11 cellular contexts compared by ENCODE assay signal in the genomic region with DNA sequence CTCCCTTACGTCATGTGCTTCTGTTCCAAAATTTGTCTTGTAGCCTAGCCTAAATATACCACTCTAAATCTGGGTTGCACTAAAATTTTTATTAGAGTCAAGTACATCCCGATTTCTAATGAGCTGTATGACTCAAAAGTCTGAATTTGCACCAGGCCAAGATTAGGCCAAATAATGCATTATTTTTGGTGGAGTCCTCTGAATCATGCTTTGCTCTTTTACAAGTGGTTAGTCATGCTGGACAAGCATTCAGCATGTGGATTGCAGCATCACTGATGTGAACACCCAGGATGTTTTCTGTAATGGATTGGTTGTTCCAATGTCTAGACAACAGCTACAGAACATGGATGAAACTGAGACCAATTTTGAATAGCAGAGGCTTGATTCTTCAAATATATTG. TPM values are rescaled to one million over a fixed set of nuclear protein-coding genes. Genes with fewer than 3 reads are reported as not detected.
DNase-seq lines count a peak whose midpoint lies in the region; ATAC-seq and TF ChIP-seq lines count a peak whose summit lies in the region.
"Had no signal": no experiment of that assay in that cellular context is flagged by ENCODE, and none has a peak within 500 bp of the region (broad histone marks: within the 10 kb centered on the region; RNA-seq: fewer than 3 reads in every experiment).

No MANE protein-coding gene starts in this region.

- no peaks in the 10 kb centered on the region for H3K27me3 Mint-ChIP-seq in T-cell
- H3K27me3 Mint-ChIP-seq: CD4-positive, alpha-beta T cell; memory B cell had no signal

- CTCF ChIA-PET in T-cell (lab: Charles Lee) = interaction anchor here (0.6 kb wide), 4 partner anchors 14 to 280 kb away, joined by 3 to 5 read pairs (median 4); no protein-coding TSS in a partner anchor

- H3K4me1 Mint-ChIP-seq in T-cell = no peaks in the 10 kb centered on the region
- H3K4me1 Mint-ChIP-seq: memory B cell had no signal

- ATAC-seq in omental fat pad (ENCODE audit: low FRiP score) (peak; percentile 58), GM18873 (IDR thresholded peaks at IDR 0.05; ENCODE audit: low FRiP score, unreplicated experiment) (no peak), T-cell (replicated peaks in 1 of 4) (no peak), HG02885 (IDR thresholded peaks at IDR 0.05; ENCODE audit: poor library complexity, unreplicated experiment) (no peak)

- H3K27ac Mint-ChIP-seq in T-cell = no peak overlapping the region
- H3K27ac Mint-ChIP-seq: CD4-positive, alpha-beta T cell; memory B cell had no signal

- H3K4me3 Mint-ChIP-seq in T-cell = no peak overlapping the region
- H3K4me3 Mint-ChIP-seq: CD4-positive, alpha-beta T cell; memory B cell had no signal

- TF ChIP-seq CTCF in omental fat pad (IDR thresholded peaks at IDR 0.05) = no peak

- DNase-seq in AG08395 (ENCODE audit: low spot score) = peak; percentile 91
- peak; percentile 83 for DNase-seq in RPMI7951 (ENCODE audit: low read depth)
- DNase-seq in fibroblast of gingiva (ENCODE audit: low read depth) = peak; percentile 91
- DNase-seq in omental fat pad (ENCODE audit: low spot score) = no peak
- DNase-seq in T-cell = no peak
- DNase-seq in NCI-H2227 treated with DMSO at 0.1 percent for 48 hours (lab: John Stamatoyannopoulos, UW) = no peak
- DNase-seq: CD4-positive, alpha-beta T cell; NCI-H2081 treated with DMSO at 0.1 percent for 48 hours had no signal

- H3K9me3 Mint-ChIP-seq in T-cell = peaks cover 12 to 26% (median 20%) of the 10 kb centered on the region in 3 donors

- H3K36me3 Mint-ChIP-seq in T-cell = peaks cover 51% of the 10 kb centered on the region

- POLR2A ChIA-PET in T-cell (lab: Charles Lee) = no interaction called here

RNA-seq across cellular contexts. Expression of gene HEBP1, which starts 23.7 kb away (rescaled TPM):
- total RNA-seq in RPMI7951 (2014; rRNA removed; shearing (Covaris generic)) = 4.1 and 8.9 TPM in 2 replicates
- total RNA-seq in omental fat pad (10 to 100 TPM; 44.5 to 78.0 (median 49.0) TPM), T-cell (10 to 100 TPM; 12.5 to 15.9 (median 15.0) TPM)

RNA-seq across cellular contexts. Expression of gene GPRC5D, which starts 24.4 kb away (rescaled TPM):
- total RNA-seq in RPMI7951 (2014; rRNA removed; shearing (Covaris generic)) = not detected in 2 replicates
- total RNA-seq in omental fat pad (not detected), T-cell (not detected)
- total RNA-seq: CD4-positive, alpha-beta T cell had no signal

Comparison
In these comparisons a context has a peak if more than half of its experiments do, and no peak if none do; other contexts are left out.
1. DNase-seq: peak in AG08395 (single experiment), RPMI7951 (single experiment) and fibroblast of gingiva (single experiment); none in omental fat pad (single experiment), T-cell (0 of 34) and NCI-H2227 treated with DMSO at 0.1 percent for 48 hours (single experiment).